In genomic region chr11:78229106-78229505, GRCh38 we compare ENCODE assay signal across 11 cellular contexts. TPM values are rescaled to one million over a fixed set of nuclear protein-coding genes. Genes with fewer than 3 reads are reported as not detected.
DNase-seq lines count a peak whose midpoint lies in the region; ATAC-seq and TF ChIP-seq lines count a peak whose summit lies in the region.
"Had no signal": no experiment of that assay in that cellular context is flagged by ENCODE, and none has a peak within 500 bp of the region (broad histone marks: within the 10 kb centered on the region; RNA-seq: fewer than 3 reads in every experiment).

No MANE protein-coding gene starts in this region.

- no peak overlapping the region for H3K4me3 Mint-ChIP-seq in memory B cell
- H3K4me3 Mint-ChIP-seq: CD4-positive, alpha-beta T cell; GM23338 had no signal

- TF ChIP-seq CTCF in left ventricle myocardium inferior (IDR thresholded peaks at IDR 0.05; ENCODE audit: borderline replicate concordance) = no peak
- TF ChIP-seq CTCF in ascending aorta (IDR thresholded peaks at IDR 0.05) = no peak

- no peak overlapping the region for H3K4me3 ChIP-seq in left ventricle myocardium inferior
- no peak overlapping the region for H3K4me3 ChIP-seq in ascending aorta
- H3K4me3 ChIP-seq: A549, GM23338 had no signal

- ATAC-seq in left ventricle myocardium superior = no peak
- ATAC-seq in memory B cell (ENCODE audit: low read depth) = no peak

- intact Hi-C loops in left ventricle myocardium inferior (cut with micrococcal nuclease) = loop anchor here (5.0 to 10.0 kb wide), 2 partner anchors 193 to 336 kb away; no protein-coding TSS in a partner anchor
- intact Hi-C loops in left ventricle myocardium superior (cut with micrococcal nuclease) = loop anchor here (5.0 to 10.0 kb wide), 2 partner anchors 186 to 333 kb away; partner anchors contain the start of gene GAB2
- intact Hi-C loops in ascending aorta (cut with DNase I) = loop anchor here (2.0 to 5.0 kb wide), 2 partner anchors 192 to 333 kb away; no protein-coding TSS in a partner anchor

- peak overlapping the region; percentile 33 for H3K27ac Mint-ChIP-seq in memory B cell
- H3K27ac Mint-ChIP-seq: CD4-positive, alpha-beta T cell; GM23338 had no signal

- peaks cover 49% of the 10 kb centered on the region for H3K4me1 ChIP-seq in left ventricle myocardium inferior
- peaks cover 0 to 20% of the 10 kb centered on the region in 2 donors for H3K4me1 ChIP-seq in ascending aorta
- H3K4me1 ChIP-seq: A549 had no signal

- H3K27ac ChIP-seq in left ventricle myocardium inferior (replicated peaks) (peak overlapping the region; percentile 54), ascending aorta (peak overlapping the region; percentile 51 to 77)
- H3K27ac ChIP-seq: A549, RWPE1 had no signal

- H3K9me3 ChIP-seq in left ventricle myocardium inferior (replicated peaks) (no peaks in the 10 kb centered on the region), ascending aorta (no peaks in the 10 kb centered on the region)
- H3K9me3 ChIP-seq: A549 had no signal

- H3K27me3 ChIP-seq in left ventricle myocardium inferior (ENCODE audit: low read depth) = no peaks in the 10 kb centered on the region
- no peaks in the 10 kb centered on the region for H3K27me3 ChIP-seq in ascending aorta

- no peak for DNase-seq in left ventricle myocardium inferior
- no peak for DNase-seq in left ventricle myocardium superior
- peak in 1 of 2 donors; percentile 34 for DNase-seq in ascending aorta (ENCODE audit: low spot score in 2 of 2)
- no peak for DNase-seq in memory B cell (ENCODE audit: low spot score in 2 of 2)
- DNase-seq in NCI-H2081 treated with DMSO at 0.1 percent for 48 hours (lab: John Stamatoyannopoulos, UW) = no peak
- no peak for DNase-seq in anterior cingulate cortex (lab: John Stamatoyannopoulos, UW)
- DNase-seq in islet precursor cell = no peak
- DNase-seq: CD4-positive, alpha-beta T cell had no signal

- H3K27me3 Mint-ChIP-seq in memory B cell = no peaks in the 10 kb centered on the region
- H3K27me3 Mint-ChIP-seq: CD4-positive, alpha-beta T cell had no signal

- H3K9me3 Mint-ChIP-seq in memory B cell = no peaks in the 10 kb centered on the region
- H3K9me3 Mint-ChIP-seq: CD4-positive, alpha-beta T cell; GM23338 had no signal

- H3K36me3 ChIP-seq in left ventricle myocardium inferior = peaks cover 21% of the 10 kb centered on the region
- H3K36me3 ChIP-seq in ascending aorta = peaks cover 25 to 29% of the 10 kb centered on the region in 2 donors

- H3K4me1 Mint-ChIP-seq in memory B cell = peaks cover 34% of the 10 kb centered on the region
- H3K4me1 Mint-ChIP-seq: GM23338 had no signal

- H3K36me3 Mint-ChIP-seq in memory B cell = peaks cover 14% of the 10 kb centered on the region

RNA-seq across cellular contexts. Expression of gene USP35, which starts 40.4 kb away (rescaled TPM):
- total RNA-seq in left ventricle myocardium inferior = 5.8 TPM
- total RNA-seq in left ventricle myocardium superior = 4.7 TPM
- 34.0 TPM for total RNA-seq in ascending aorta

RNA-seq across cellular contexts. Expression of gene KCTD21, which starts 40.7 kb away (rescaled TPM):
- 8.6 TPM for total RNA-seq in left ventricle myocardium inferior
- 8.5 TPM for total RNA-seq in left ventricle myocardium superior
- 30.7 TPM for total RNA-seq in ascending aorta
